In the genomic region with DNA sequence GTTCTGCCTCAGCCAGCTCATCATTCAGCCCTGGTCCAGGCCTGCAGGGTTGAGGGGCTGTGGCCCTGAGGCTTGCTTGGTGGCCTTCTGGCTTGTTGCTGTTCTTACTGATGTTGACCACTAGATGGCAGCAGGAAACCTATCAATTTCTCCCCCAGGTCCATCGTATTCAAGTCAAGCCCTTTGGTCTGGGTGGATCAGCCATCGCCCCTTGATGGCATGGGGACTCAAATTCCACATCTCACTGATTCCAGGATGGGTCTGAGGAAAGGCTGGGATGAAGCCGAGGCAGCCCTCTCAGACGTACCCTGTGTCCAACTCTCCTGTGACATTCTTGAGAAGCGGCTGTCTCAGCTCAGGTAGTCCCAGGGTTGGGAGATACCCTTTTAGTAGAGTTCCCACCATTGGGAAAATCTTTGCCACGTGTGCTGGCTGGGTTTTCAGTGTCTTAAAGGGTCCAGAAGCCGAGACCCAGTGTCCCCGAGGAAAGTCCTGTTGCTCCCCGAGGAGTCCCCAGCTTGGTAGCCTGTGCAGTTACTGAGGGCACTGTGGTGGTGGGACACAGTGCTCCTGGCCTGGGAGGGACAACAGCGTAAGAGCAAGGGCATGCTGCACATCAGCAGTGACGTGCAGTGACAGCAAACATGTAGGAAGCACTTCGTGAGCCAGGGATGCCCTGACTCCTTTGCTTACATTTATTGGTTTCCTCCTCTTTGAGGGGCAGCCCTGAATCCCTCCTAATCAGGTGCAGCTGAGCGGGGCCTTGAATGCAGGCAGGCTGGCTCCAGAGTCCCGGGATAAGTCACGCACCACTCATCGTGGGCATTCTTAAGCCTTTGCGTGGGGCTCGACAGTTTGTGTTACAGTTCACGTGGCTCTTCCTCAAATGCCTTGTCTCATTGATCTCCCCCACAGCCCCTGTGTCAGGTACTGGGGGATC, we compare ENCODE assay signal across 8 cellular contexts. TPM values are rescaled to one million over a fixed set of nuclear protein-coding genes. Genes with fewer than 3 reads are reported as not detected.
DNase-seq lines count a peak whose midpoint lies in the region; ATAC-seq, FAIRE-seq and TF ChIP-seq lines count a peak whose summit lies in the region.

No MANE protein-coding gene starts in this region.

- TF ChIP-seq CTCF in breast epithelium (IDR thresholded peaks at IDR 0.05), result peak; percentile 48 to 82 (median 80)

- DNase-seq in activated CD4-positive, CD25-positive, alpha-beta regulatory T cell treated with anti-CD3 and anti-CD28 coated beads, Interleukin-2, amount 50 U/mL, for 16 hours (ENCODE audit: low read depth, low spot score), result peak; percentile 2
- no peak for DNase-seq in activated CD4-positive, CD25-positive, alpha-beta regulatory T cell (lab: John Stamatoyannopoulos, UW)
- DNase-seq in NCI-H1092 treated with DMSO at 0.1 percent for 48 hours (lab: John Stamatoyannopoulos, UW), result peak; percentile 70
- DNase-seq in T-helper 17 cell, result peak in 2 of 3 donors; percentile 12 to 13
- peak in 1 of 2 donors; percentile 31 for DNase-seq in breast epithelium (ENCODE audit: low spot score in 2 of 2)
- peak; percentile 26 to 36 for DNase-seq in stimulated activated CD4-positive, alpha-beta T cell treated with anti-CD3 and anti-CD28 coated beads, Interleukin-2, amount 100 ng/mL, for 24 hours

- H3K27ac Mint-ChIP-seq in T-helper 17 cell, result no peak overlapping the region

- H3K4me1 ChIP-seq in breast epithelium, result peaks cover 0 to 12% of the 10 kb centered on the region in 2 donors

- H3K36me3 ChIP-seq in breast epithelium, result no peaks in the 10 kb centered on the region

- no peaks in the 10 kb centered on the region for H3K9me3 ChIP-seq in T-helper 17 cell (ENCODE audit: control insufficient read depth, low read length, poor library complexity, severe bottlenecking)
- H3K9me3 ChIP-seq in breast epithelium, result no peaks in the 10 kb centered on the region

- H3K27me3 ChIP-seq in breast epithelium, result no peaks in the 10 kb centered on the region

- peaks cover 79% of the 10 kb centered on the region for H3K27me3 Mint-ChIP-seq in T-helper 17 cell

- no peak overlapping the region for H3K27ac ChIP-seq in breast epithelium

- no peak overlapping the region for H3K4me3 ChIP-seq in breast epithelium

- no peaks in the 10 kb centered on the region for H3K36me3 Mint-ChIP-seq in T-helper 17 cell (ENCODE audit: low read depth)

- no peak overlapping the region for H3K4me3 Mint-ChIP-seq in T-helper 17 cell

- no peak for TF ChIP-seq POLR2A in breast epithelium (IDR thresholded peaks at IDR 0.05)

- intact Hi-C loops in breast epithelium (cut with DNase I; ENCODE audit: low total_unique reads), result no loop called here

- FAIRE-seq in islet of Langerhans (lab: Jason Lieb, UNC), result peak; percentile 13

- H3K4me1 Mint-ChIP-seq in T-helper 17 cell, result peaks cover 17% of the 10 kb centered on the region

- ATAC-seq in T-helper 17 cell, result peak; percentile 57
- no peak for ATAC-seq in GM19452 (IDR thresholded peaks at IDR 0.05; ENCODE audit: unreplicated experiment)

RNA-seq across cellular contexts. Expression of a gene that starts 58.6 kb away (rescaled TPM):
- total RNA-seq in T-helper 17 cell (10 to 100 TPM in 1 of 2 donors, 1 to 10 TPM in 1; 1.4 to 24.2 TPM), breast epithelium (10 to 100 TPM; 16.8 to 44.9 (median 36.9) TPM)

Comparison
In these comparisons a context has a peak if more than half of its experiments do, and no peak if none do; other contexts are left out.
1. DNase-seq: peak in activated CD4-positive, CD25-positive, alpha-beta regulatory T cell treated with anti-CD3 and anti-CD28 coated beads, Interleukin-2, amount 50 U/mL, for 16 hours (single experiment), NCI-H1092 treated with DMSO at 0.1 percent for 48 hours (single experiment), T-helper 17 cell (2 of 3) and stimulated activated CD4-positive, alpha-beta T cell treated with anti-CD3 and anti-CD28 coated beads, Interleukin-2, amount 100 ng/mL, for 24 hours (2 of 2); none in activated CD4-positive, CD25-positive, alpha-beta regulatory T cell (0 of 4).